Comparison of ENCODE assay signal across 1 cellular context in the genomic region with DNA sequence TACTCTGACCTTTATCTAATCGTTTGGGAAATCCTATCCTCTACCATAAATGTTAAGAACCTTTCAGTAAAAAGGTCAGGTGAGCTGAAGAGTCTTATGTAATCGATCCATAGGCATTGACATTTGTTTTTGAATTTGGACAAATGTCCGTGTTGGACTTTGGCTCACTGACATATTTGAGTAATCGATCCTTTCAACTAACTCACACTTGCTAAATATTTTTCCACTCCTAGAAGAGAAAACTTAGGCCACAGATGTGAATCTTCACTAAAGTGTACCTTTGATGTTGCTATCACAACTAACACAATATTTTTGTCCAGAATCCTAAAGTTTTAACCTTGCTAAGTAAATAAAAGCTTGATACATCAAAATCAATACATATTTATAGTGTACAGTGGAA.
TF ChIP-seq lines count a peak whose summit lies in the region.

No MANE protein-coding gene starts in this region.

TF ChIP-seq in HepG2, 621 proteins besides CTCF, POLR2A, EP300 and RAD21 (continued from another document and continues in another):
- TF ChIP-seq, protein P1, sequence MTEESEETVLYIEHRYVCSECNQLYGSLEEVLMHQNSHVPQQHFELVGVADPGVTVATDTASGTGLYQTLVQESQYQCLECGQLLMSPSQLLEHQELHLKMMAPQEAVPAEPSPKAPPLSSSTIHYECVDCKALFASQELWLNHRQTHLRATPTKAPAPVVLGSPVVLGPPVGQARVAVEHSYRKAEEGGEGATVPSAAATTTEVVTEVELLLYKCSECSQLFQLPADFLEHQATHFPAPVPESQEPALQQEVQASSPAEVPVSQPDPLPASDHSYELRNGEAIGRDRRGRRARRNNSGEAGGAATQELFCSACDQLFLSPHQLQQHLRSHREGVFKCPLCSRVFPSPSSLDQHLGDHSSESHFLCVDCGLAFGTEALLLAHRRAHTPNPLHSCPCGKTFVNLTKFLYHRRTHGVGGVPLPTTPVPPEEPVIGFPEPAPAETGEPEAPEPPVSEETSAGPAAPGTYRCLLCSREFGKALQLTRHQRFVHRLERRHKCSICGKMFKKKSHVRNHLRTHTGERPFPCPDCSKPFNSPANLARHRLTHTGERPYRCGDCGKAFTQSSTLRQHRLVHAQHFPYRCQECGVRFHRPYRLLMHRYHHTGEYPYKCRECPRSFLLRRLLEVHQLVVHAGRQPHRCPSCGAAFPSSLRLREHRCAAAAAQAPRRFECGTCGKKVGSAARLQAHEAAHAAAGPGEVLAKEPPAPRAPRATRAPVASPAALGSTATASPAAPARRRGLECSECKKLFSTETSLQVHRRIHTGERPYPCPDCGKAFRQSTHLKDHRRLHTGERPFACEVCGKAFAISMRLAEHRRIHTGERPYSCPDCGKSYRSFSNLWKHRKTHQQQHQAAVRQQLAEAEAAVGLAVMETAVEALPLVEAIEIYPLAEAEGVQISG (CRISPR knock-in tag; IDR thresholded peaks at IDR 0.05), result no peak
- TF ChIP-seq DZIP1 (CRISPR knock-in tag; IDR thresholded peaks at IDR 0.05), result no peak
- TF ChIP-seq NFIB (CRISPR knock-in tag; IDR thresholded peaks at IDR 0.05; ENCODE audit: borderline replicate concordance), result no peak
- no peak for TF ChIP-seq ZNF12 (CRISPR knock-in tag; IDR thresholded peaks at IDR 0.05)
- TF ChIP-seq, protein P2, sequence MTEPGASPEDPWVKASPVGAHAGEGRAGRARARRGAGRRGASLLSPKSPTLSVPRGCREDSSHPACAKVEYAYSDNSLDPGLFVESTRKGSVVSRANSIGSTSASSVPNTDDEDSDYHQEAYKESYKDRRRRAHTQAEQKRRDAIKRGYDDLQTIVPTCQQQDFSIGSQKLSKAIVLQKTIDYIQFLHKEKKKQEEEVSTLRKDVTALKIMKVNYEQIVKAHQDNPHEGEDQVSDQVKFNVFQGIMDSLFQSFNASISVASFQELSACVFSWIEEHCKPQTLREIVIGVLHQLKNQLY (CRISPR knock-in tag; IDR thresholded peaks at IDR 0.05), result no peak
- TF ChIP-seq HNRNPUL1 (IDR thresholded peaks at IDR 0.05; ENCODE audit: low read depth, low read length), result no peak
- TF ChIP-seq ARNT2 (CRISPR knock-in tag; IDR thresholded peaks at IDR 0.05; ENCODE audit: low read depth), result no peak
- peak in 1 of 2 experiments; percentile 29; a peak in 1 of 4 replicates for TF ChIP-seq ATF4 (CRISPR knock-in tag; IDR thresholded peaks at IDR 0.05)
- no peak for TF ChIP-seq KDM5B (CRISPR knock-in tag; IDR thresholded peaks at IDR 0.05; ENCODE audit: borderline replicate concordance)
- TF ChIP-seq MED13 (CRISPR knock-in tag; IDR thresholded peaks at IDR 0.05), result no peak
- TF ChIP-seq SP5 (CRISPR knock-in tag; IDR thresholded peaks at IDR 0.05; ENCODE audit: borderline replicate concordance, low read depth), result no peak
- peak; percentile 78 for TF ChIP-seq NR2F6 (IDR thresholded peaks at IDR 0.05)
- TF ChIP-seq NR2F6 (CRISPR knock-in tag; IDR thresholded peaks at IDR 0.05), result peak; percentile 67; the same call in 1 of the 2 replicates
- TF ChIP-seq ZNF839 (CRISPR knock-in tag; IDR thresholded peaks at IDR 0.05; ENCODE audit: borderline replicate concordance), result no peak
- TF ChIP-seq TEF (CRISPR knock-in tag; IDR thresholded peaks at IDR 0.05), result no peak; the same call in 1 of the 2 replicates
- TF ChIP-seq ATF7 (IDR thresholded peaks at IDR 0.05), result no peak
- TF ChIP-seq ATF7 (CRISPR knock-in tag; IDR thresholded peaks at IDR 0.05), result no peak
- TF ChIP-seq ZNF703 (CRISPR knock-in tag; IDR thresholded peaks at IDR 0.05; ENCODE audit: borderline replicate concordance), result no peak
- TF ChIP-seq ELF1 (CRISPR knock-in tag; IDR thresholded peaks at IDR 0.05), result no peak
- TF ChIP-seq EHMT2 (IDR thresholded peaks at IDR 0.05; ENCODE audit: borderline replicate concordance, low read depth, low read length), result no peak; the same call in 1 of the 2 replicates
- TF ChIP-seq ESRRA (CRISPR knock-in tag; IDR thresholded peaks at IDR 0.05; ENCODE audit: low read depth), result peak; percentile 52; the same call in 1 of the 2 replicates
- no peak for TF ChIP-seq ZNF780A (CRISPR knock-in tag; IDR thresholded peaks at IDR 0.05)
- no peak for TF ChIP-seq HOXA7 (CRISPR knock-in tag; IDR thresholded peaks at IDR 0.05)
- no peak for TF ChIP-seq HOXA5 (CRISPR knock-in tag; IDR thresholded peaks at IDR 0.05)
- TF ChIP-seq, protein P3, sequence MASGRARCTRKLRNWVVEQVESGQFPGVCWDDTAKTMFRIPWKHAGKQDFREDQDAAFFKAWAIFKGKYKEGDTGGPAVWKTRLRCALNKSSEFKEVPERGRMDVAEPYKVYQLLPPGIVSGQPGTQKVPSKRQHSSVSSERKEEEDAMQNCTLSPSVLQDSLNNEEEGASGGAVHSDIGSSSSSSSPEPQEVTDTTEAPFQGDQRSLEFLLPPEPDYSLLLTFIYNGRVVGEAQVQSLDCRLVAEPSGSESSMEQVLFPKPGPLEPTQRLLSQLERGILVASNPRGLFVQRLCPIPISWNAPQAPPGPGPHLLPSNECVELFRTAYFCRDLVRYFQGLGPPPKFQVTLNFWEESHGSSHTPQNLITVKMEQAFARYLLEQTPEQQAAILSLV (CRISPR knock-in tag; IDR thresholded peaks at IDR 0.05; ENCODE audit: borderline replicate concordance), result no peak
- no peak for TF ChIP-seq ZNF260 (CRISPR knock-in tag; IDR thresholded peaks at IDR 0.05; ENCODE audit: borderline replicate concordance, low read depth)
- TF ChIP-seq ZNF878 (CRISPR knock-in tag; IDR thresholded peaks at IDR 0.05), result no peak; the same call in 1 of the 2 replicates
- TF ChIP-seq GRHL1 (CRISPR knock-in tag; conservative IDR thresholded peaks at IDR 0.05), result no peak
- TF ChIP-seq ZNF160 (CRISPR knock-in tag; IDR thresholded peaks at IDR 0.05), result no peak
- no peak for TF ChIP-seq ZFP36 (IDR thresholded peaks at IDR 0.05; ENCODE audit: borderline replicate concordance, low read depth, low read length, partially characterized antibody)
- no peak for TF ChIP-seq HCFC1 (IDR thresholded peaks at IDR 0.05; ENCODE audit: low read depth, low read length)
- peak; percentile 78 for TF ChIP-seq ZNF644 (CRISPR knock-in tag; IDR thresholded peaks at IDR 0.05; ENCODE audit: low read depth)
- TF ChIP-seq TBX2 (CRISPR knock-in tag; IDR thresholded peaks at IDR 0.05; ENCODE audit: borderline replicate concordance), result 0 out of 2 replicates have a peak, but pooled peaks have one; percentile 49
- TF ChIP-seq SIN3A (IDR thresholded peaks at IDR 0.05; ENCODE audit: borderline replicate concordance, low read depth, low read length), result no peak
- TF ChIP-seq REST (IDR thresholded peaks at IDR 0.05; ENCODE audit: borderline replicate concordance in 1 of 2, low read depth in 1 of 2, low read length in 2 of 2), result 0 out of 4 replicates have a peak, but pooled peaks of 1 of the 2 experiments have one; percentile 24
- TF ChIP-seq ZNF570 (CRISPR knock-in tag; IDR thresholded peaks at IDR 0.05; ENCODE audit: borderline replicate concordance), result no peak
- TF ChIP-seq NCOA5 (CRISPR knock-in tag; IDR thresholded peaks at IDR 0.05), result no peak
- no peak for TF ChIP-seq ADNP (CRISPR knock-in tag; IDR thresholded peaks at IDR 0.05)
- no peak for TF ChIP-seq CBX5 (CRISPR knock-in tag; IDR thresholded peaks at IDR 0.05; ENCODE audit: borderline replicate concordance)
- TF ChIP-seq ZNF207 (IDR thresholded peaks at IDR 0.05; ENCODE audit: borderline replicate concordance), result no peak
- TF ChIP-seq GLI4 (CRISPR knock-in tag; IDR thresholded peaks at IDR 0.05; ENCODE audit: borderline replicate concordance), result no peak
- no peak for TF ChIP-seq STAG1 (CRISPR knock-in tag; IDR thresholded peaks at IDR 0.05)
- TF ChIP-seq, protein P4, sequence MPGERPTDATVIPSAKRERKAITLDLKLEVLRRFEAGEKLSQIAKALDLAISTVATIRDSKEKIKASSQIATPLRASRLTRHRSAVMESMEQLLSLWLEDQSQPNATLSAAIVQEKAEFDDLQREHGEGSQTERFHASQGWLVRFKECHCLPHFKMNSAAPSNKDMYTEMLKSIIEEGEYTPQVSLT (CRISPR knock-in tag; IDR thresholded peaks at IDR 0.05; ENCODE audit: borderline replicate concordance, low read depth), result no peak
- no peak for TF ChIP-seq JUND (CRISPR knock-in tag; IDR thresholded peaks at IDR 0.05)
- no peak for TF ChIP-seq CREB3 (CRISPR knock-in tag; IDR thresholded peaks at IDR 0.05)
- TF ChIP-seq, protein P5, sequence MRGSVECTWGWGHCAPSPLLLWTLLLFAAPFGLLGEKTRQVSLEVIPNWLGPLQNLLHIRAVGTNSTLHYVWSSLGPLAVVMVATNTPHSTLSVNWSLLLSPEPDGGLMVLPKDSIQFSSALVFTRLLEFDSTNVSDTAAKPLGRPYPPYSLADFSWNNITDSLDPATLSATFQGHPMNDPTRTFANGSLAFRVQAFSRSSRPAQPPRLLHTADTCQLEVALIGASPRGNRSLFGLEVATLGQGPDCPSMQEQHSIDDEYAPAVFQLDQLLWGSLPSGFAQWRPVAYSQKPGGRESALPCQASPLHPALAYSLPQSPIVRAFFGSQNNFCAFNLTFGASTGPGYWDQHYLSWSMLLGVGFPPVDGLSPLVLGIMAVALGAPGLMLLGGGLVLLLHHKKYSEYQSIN (CRISPR knock-in tag; IDR thresholded peaks at IDR 0.05; ENCODE audit: borderline replicate concordance), result no peak
- TF ChIP-seq KAT2B (IDR thresholded peaks at IDR 0.05; ENCODE audit: borderline replicate concordance, low read depth, low read length), result peak; percentile 93
